ENCODE assay signal across 8 cellular contexts in the genomic region with DNA sequence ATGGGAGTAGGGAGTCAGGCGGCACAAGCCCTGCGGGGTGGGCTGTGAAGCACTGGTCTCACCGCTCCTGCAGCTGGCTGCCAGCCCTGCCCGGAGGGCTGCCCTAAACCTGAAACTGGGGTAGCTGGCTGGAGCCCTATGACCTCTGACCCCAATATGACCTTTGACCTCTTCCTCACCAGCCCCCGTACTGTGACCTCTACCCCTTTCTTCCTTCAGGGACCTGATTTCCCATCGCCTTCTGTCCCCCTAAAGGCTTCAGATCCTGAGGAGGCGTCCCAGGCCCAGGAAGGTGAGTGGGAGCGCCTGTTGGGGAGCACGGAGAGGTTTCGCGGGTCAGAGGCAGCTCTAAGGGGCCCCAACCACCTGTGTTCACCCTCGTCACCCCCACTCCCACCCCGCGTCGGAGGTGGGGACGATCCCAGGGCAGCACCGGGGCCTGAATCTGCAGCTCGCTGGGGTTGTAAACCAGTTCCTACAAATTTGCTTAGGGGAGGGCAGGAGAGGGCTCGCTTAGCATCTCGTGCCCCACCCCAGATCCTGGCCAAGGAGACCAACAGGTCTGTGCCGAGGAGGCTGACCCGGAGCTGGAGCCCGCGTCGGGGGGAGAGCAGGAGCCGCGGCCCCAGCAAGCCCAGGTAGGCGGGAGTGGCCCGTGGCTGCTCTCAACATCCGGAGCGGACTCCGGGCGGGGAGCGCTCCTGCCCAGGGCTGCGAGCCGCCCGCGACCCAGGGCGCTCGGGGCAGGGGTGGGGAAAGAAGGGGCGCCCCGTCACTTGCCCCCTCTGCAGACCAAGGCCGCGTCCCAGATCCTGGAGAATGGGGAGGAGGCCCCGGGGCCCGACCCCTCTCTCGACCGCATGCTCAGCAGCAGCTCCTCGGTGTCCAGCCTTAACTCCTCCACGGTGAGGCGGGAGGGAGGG. TPM values are rescaled to one million over a fixed set of nuclear protein-coding genes. Genes with fewer than 3 reads are reported as not detected.
A peak's percentile ranks its signal among the peaks of the same experiment; 100 is the strongest.
DNase-seq lines count a peak whose midpoint lies in the region; ATAC-seq and TF ChIP-seq lines count a peak whose summit lies in the region.

No MANE protein-coding gene starts in this region.

- no peaks in the 10 kb centered on the region for H3K9me3 Mint-ChIP-seq in chondrocyte (ENCODE audit: low read depth)

- H3K27ac Mint-ChIP-seq in chondrocyte (ENCODE audit: unreplicated experiment): no peak overlapping the region

- peaks cover 8% of the 10 kb centered on the region for H3K4me1 Mint-ChIP-seq in chondrocyte (ENCODE audit: low read depth)

- H3K36me3 ChIP-seq in OCI-LY7 (ENCODE audit: insufficient read depth, low read length) (peaks cover 8% of the 10 kb centered on the region; the same call in 1 of the 2 replicates), left lung (peaks cover 0 to 51% of the 10 kb centered on the region in 2 donors), thyroid gland (no peaks in the 10 kb centered on the region)

- no peaks in the 10 kb centered on the region for H3K9me3 ChIP-seq in OCI-LY7 (ENCODE audit: low read length)
- no peaks in the 10 kb centered on the region for H3K9me3 ChIP-seq in left lung
- no peaks in the 10 kb centered on the region for H3K9me3 ChIP-seq in thyroid gland

- H4K20me1 ChIP-seq in OCI-LY7 (ENCODE audit: insufficient read depth, low read length): no peaks in the 10 kb centered on the region

- H3K4me3 ChIP-seq in OCI-LY7 (ENCODE audit: low read depth, low read length, poor library complexity, severe bottlenecking) (no peak overlapping the region), left lung (peak overlapping the region; percentile 26 to 38), thyroid gland (replicated peaks in 1 of 3) (peak overlapping the region in 1 of 3 donors; percentile 31)

- H3K4me3 Mint-ChIP-seq in chondrocyte (ENCODE audit: unreplicated experiment): peak overlapping the region; percentile 46

- no peaks in the 10 kb centered on the region for H3K9me2 ChIP-seq in OCI-LY7 (ENCODE audit: insufficient read depth, low read length)

- peak; percentile 88 for ATAC-seq in left lung
- ATAC-seq in HG02588 (IDR thresholded peaks at IDR 0.05; ENCODE audit: unreplicated experiment): no peak

- peaks cover 5% of the 10 kb centered on the region for H3K4me1 ChIP-seq in OCI-LY7 (ENCODE audit: insufficient read depth, low read length, poor library complexity, severe bottlenecking)
- peaks cover 19 to 41% of the 10 kb centered on the region in 2 donors for H3K4me1 ChIP-seq in left lung
- peaks cover 19 to 29% of the 10 kb centered on the region in 2 donors for H3K4me1 ChIP-seq in thyroid gland

- no peak for TF ChIP-seq POLR2A in thyroid gland (IDR thresholded peaks at IDR 0.05)

- peak overlapping the region; percentile 56 for H3K4me2 ChIP-seq in OCI-LY7 (ENCODE audit: low read length)

- WGBS in thyroid gland, 2 donors: 38 to 44% methylated on average over 16 to 29 of the region's 51 CpGs

- no peak overlapping the region for H2AFZ ChIP-seq in OCI-LY7 (ENCODE audit: low read length)

- CTCF ChIA-PET in OCI-LY7 (lab: Charles Lee; ENCODE audit: unreplicated experiment): no interaction called here

- no peak for TF ChIP-seq CTCF in 22Rv1 (IDR thresholded peaks at IDR 0.05)
- TF ChIP-seq CTCF in GM10266 (IDR thresholded peaks at IDR 0.05; ENCODE audit: control insufficient read depth, insufficient read depth, low read depth, missing control alignments): no peak
- TF ChIP-seq CTCF in OCI-LY7 (conservative IDR thresholded peaks at IDR 0.05; ENCODE audit: low read length): no peak
- no peak for TF ChIP-seq CTCF in chondrocyte (IDR thresholded peaks at IDR 0.05)
- no peak for TF ChIP-seq CTCF in left lung (IDR thresholded peaks at IDR 0.05)
- TF ChIP-seq CTCF in thyroid gland (IDR thresholded peaks at IDR 0.05): no peak

- no TSS peak for BruUV-seq in OCI-LY7 (replicated peaks; lab: Mats Ljungman, UMichigan)

- no peaks in the 10 kb centered on the region for H3K27me3 Mint-ChIP-seq in chondrocyte (ENCODE audit: low read depth)

- DNase-seq in GM10266 (ENCODE audit: extremely low spot score): peak; percentile 27
- no peak for DNase-seq in OCI-LY7 (ENCODE audit: low spot score)
- no peak for DNase-seq in chondrocyte (ENCODE audit: low spot score)
- DNase-seq in left lung: peak; percentile 79 to 91
- DNase-seq in thyroid gland: peak; percentile 77 to 79
- no peak for DNase-seq in Ammon's horn (ENCODE audit: low spot score)

- H3K79me2 ChIP-seq in OCI-LY7 (ENCODE audit: insufficient read depth, low read depth, low read length): no peaks in the 10 kb centered on the region

- H3K27me3 ChIP-seq in left lung (peaks cover 0 to 12% of the 10 kb centered on the region in 2 donors), thyroid gland (no peaks in the 10 kb centered on the region)

- intact Hi-C loops in OCI-LY7 (cut with micrococcal nuclease; ENCODE audit: unreplicated experiment): no loop called here
- intact Hi-C loops in left lung (cut with DNase I): no loop called here
- intact Hi-C loops in thyroid gland (cut with DNase I): no loop called here

- H3K36me3 Mint-ChIP-seq in chondrocyte (ENCODE audit: low read depth): peaks cover 5% of the 10 kb centered on the region

- H3K27ac ChIP-seq in 22Rv1: peak overlapping the region; percentile 91
- no peak overlapping the region for H3K27ac ChIP-seq in OCI-LY7 (ENCODE audit: low read depth, low read length, poor library complexity, severe bottlenecking)
- H3K27ac ChIP-seq in left lung: peak overlapping the region in 1 of 2 donors; percentile 13
- no peak overlapping the region for H3K27ac ChIP-seq in thyroid gland

- POLR2A ChIA-PET in OCI-LY7 (lab: Charles Lee): no interaction called here

RNA-seq across cellular contexts. Expression of a gene that starts 7.3 kb away (rescaled TPM):
- 67.9 and 117 TPM in 2 replicates for total RNA-seq in OCI-LY7 (2014; rRNA removed; shearing (Covaris generic))
- total RNA-seq in OCI-LY7 (2022) (81.7 and 91.6 TPM in 2 replicates), chondrocyte (0.82 to 1.2 TPM (median 0.85 TPM) in 3 replicates), left lung (10 to 100 TPM; 41.4 to 44.1 TPM), thyroid gland (10 to 100 TPM; 12.4 to 23.9 (median 18.4) TPM)

RNA-seq across cellular contexts. Expression of a gene that starts 17.6 kb away (rescaled TPM):
- 5.9 and 10.0 TPM in 2 replicates for total RNA-seq in OCI-LY7 (2014; rRNA removed; shearing (Covaris generic))
- 8.0 and 11.3 TPM in 2 replicates for total RNA-seq in OCI-LY7 (2022)
- total RNA-seq in chondrocyte: 42.0 to 54.0 TPM (median 50.3 TPM) in 3 replicates
- total RNA-seq in left lung: 10 to 100 TPM; 81.7 to 83.3 TPM
- total RNA-seq in thyroid gland: 10 to 100 TPM; 17.6 to 62.9 (median 32.3) TPM

RNA-seq across cellular contexts. Expression of a gene that starts 25.5 kb away (rescaled TPM):
- not detected in 2 replicates for total RNA-seq in OCI-LY7 (2014; rRNA removed; shearing (Covaris generic))
- total RNA-seq in OCI-LY7 (2022) (not detected in 2 replicates), chondrocyte (not detected in 3 replicates), left lung (100 to 1,000 TPM; 156 to 487 TPM), thyroid gland (10 to 100 TPM in 2 of 4 donors, 1 to 10 TPM in 2; 7.4 to 33.4 (median 10.7) TPM)

RNA-seq across cellular contexts. Expression of a gene that starts 27.2 kb away (rescaled TPM):
- total RNA-seq in OCI-LY7 (2014; rRNA removed; shearing (Covaris generic)): 32.8 and 43.4 TPM in 2 replicates
- total RNA-seq in OCI-LY7 (2022) (29.5 and 30.9 TPM in 2 replicates), chondrocyte (31.6 to 34.7 TPM (median 34.6 TPM) in 3 replicates), left lung (10 to 100 TPM; 29.4 to 36.0 TPM), thyroid gland (10 to 100 TPM; 22.7 to 46.0 (median 30.9) TPM)

RNA-seq across cellular contexts. Expression of a gene that starts 34.0 kb away (rescaled TPM):
- total RNA-seq in OCI-LY7 (2014; rRNA removed; shearing (Covaris generic)): 0.13 TPM in 1 of 2 replicates, not detected in the other
- total RNA-seq in OCI-LY7 (2022) (not detected in 2 replicates), chondrocyte (not detected in 3 replicates), left lung (1 to 10 TPM; 4.0 to 5.9 TPM), thyroid gland (under 1 TPM in 3 of 4 donors, not detected in 1; 0.50 to 0.63 (median 0.54) TPM)

Comparison
In these comparisons a context has a peak if more than half of its experiments do, and no peak if none do; other contexts are left out.
1. DNase-seq: peak in GM10266 (single experiment), left lung (2 of 2) and thyroid gland (2 of 2); none in OCI-LY7 (single experiment), chondrocyte (single experiment) and Ammon's horn (single experiment).